ENCODE assay signal across 10 cellular contexts in the genomic region with DNA sequence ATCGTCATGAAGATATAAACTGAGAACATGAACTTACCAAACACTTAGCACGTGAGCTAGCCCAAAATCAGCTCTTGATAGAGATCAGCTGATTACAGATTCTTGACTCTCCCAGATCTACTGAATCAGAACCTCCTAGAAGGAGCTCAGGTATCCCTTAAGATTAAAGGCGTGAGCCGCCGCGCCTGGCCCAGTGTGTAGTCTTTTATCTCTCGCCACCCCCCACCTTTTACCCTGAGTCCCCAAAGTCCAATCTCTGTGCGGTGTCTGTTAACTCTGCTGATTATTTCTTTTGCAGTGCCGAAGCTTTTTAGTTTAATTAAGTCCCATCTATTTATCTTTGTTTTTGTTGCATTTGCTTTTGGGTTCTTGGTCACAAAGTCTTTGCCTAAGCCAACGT. TPM values are rescaled to one million over a fixed set of nuclear protein-coding genes. Genes with fewer than 3 reads are reported as not detected.
DNase-seq lines count a peak whose midpoint lies in the region; ATAC-seq, FAIRE-seq and TF ChIP-seq lines count a peak whose summit lies in the region.
"Had no signal": no experiment of that assay in that cellular context is flagged by ENCODE, and none has a peak within 500 bp of the region (broad histone marks: within the 10 kb centered on the region; RNA-seq: fewer than 3 reads in every experiment).

No MANE protein-coding gene starts in this region.

- no peak overlapping the region for H4K8ac ChIP-seq in H1 (ENCODE audit: extremely low read depth, insufficient read depth, low read length)

- H2AK5ac ChIP-seq in H1 (ENCODE audit: low read depth, low read length): peak overlapping the region; percentile 82; the same call in 1 of the 2 replicates

- no peak overlapping the region for H3K27ac Mint-ChIP-seq in activated CD4-positive, alpha-beta T cell treated with anti-CD3 and anti-CD28 coated beads, Interleukin-2, amount 10 ng/mL, durations not matched to agents 7 days and 5 days

- no peaks in the 10 kb centered on the region for H3K9me3 Mint-ChIP-seq in activated CD4-positive, alpha-beta T cell treated with anti-CD3 and anti-CD28 coated beads, Interleukin-2, amount 10 ng/mL, durations not matched to agents 7 days and 5 days

- POLR2A ChIA-PET in activated CD4-positive, alpha-beta T cell treated with anti-CD3 and anti-CD28 coated beads, Interleukin-2, amount 10 ng/mL, durations not matched to agents 7 days and 5 days (lab: Charles Lee): no interaction called here
- POLR2A ChIA-PET in H1 (lab: Charles Lee; ENCODE audit: partially characterized antibody): interaction anchor here (0.7 to 1.3 kb wide), 5 partner anchors 29 to 111 kb away, joined by 3 read pairs; no protein-coding TSS in a partner anchor

- H3K79me2 ChIP-seq in OCI-LY3 (ENCODE audit: low read length): peaks cover 9% of the 10 kb centered on the region
- peaks cover 25 to 36% of the 10 kb centered on the region in 2 experiments for H3K79me2 ChIP-seq in H1 (ENCODE audit: control insufficient read depth in 1 of 2, insufficient read depth in 2 of 2, low read length in 2 of 2)
- peaks cover 13% of the 10 kb centered on the region for H3K79me2 ChIP-seq in parathyroid adenoma

- H3K4me3 Mint-ChIP-seq in activated CD4-positive, alpha-beta T cell treated with anti-CD3 and anti-CD28 coated beads, Interleukin-2, amount 10 ng/mL, durations not matched to agents 7 days and 5 days: peak overlapping the region; percentile 68

- TF ChIP-seq EP300 in H1 (IDR thresholded peaks at IDR 0.05; ENCODE audit: borderline replicate concordance in 1 of 2, low read depth in 2 of 2, low read length in 2 of 2): no peak

- H3K27ac ChIP-seq in OCI-LY3 (ENCODE audit: low read length): no peak overlapping the region
- no peak overlapping the region for H3K27ac ChIP-seq in H1 (ENCODE audit: low read depth, low read length)
- peak overlapping the region; percentile 51 for H3K27ac ChIP-seq in parathyroid adenoma
- no peak overlapping the region for H3K27ac ChIP-seq in upper lobe of right lung

- peaks cover 8% of the 10 kb centered on the region for H3K36me3 Mint-ChIP-seq in activated CD4-positive, alpha-beta T cell treated with anti-CD3 and anti-CD28 coated beads, Interleukin-2, amount 10 ng/mL, durations not matched to agents 7 days and 5 days (ENCODE audit: low read depth)

- H4K5ac ChIP-seq in H1 (ENCODE audit: insufficient read length, low read depth, low read length): no peak overlapping the region

- intact Hi-C loops in upper lobe of right lung (cut with DNase I): no loop called here

- H3K4ac ChIP-seq in H1 (replicated peaks; ENCODE audit: insufficient read length, low read depth, low read length): no peak overlapping the region

- no peak overlapping the region for H2BK15ac ChIP-seq in H1 (ENCODE audit: low read length)

- TF ChIP-seq POLR2A in H1 (IDR thresholded peaks at IDR 0.05; ENCODE audit: control extremely low read depth in 1 of 2, low read depth in 2 of 2, low read length in 2 of 2): no peak

- CTCF ChIA-PET in activated CD4-positive, alpha-beta T cell treated with anti-CD3 and anti-CD28 coated beads, Interleukin-2, amount 10 ng/mL, durations not matched to agents 7 days and 5 days (lab: Charles Lee): interaction anchor here (0.5 to 1.0 kb wide), 2 partner anchors 37 to 288 kb away, joined by 3 read pairs; no protein-coding TSS in a partner anchor
- CTCF ChIA-PET in H1 (lab: Charles Lee; ENCODE audit: partially characterized antibody): interaction anchor here (0.8 to 1.2 kb wide), 4 partner anchors 20 to 82 kb away, joined by 3 to 4 read pairs (median 3); no protein-coding TSS in a partner anchor

- 0 out of 2 replicates have a peak overlapping the region, but pooled peaks have one; percentile 33 for H2BK12ac ChIP-seq in H1 (ENCODE audit: low read depth, low read length)

- H2BK20ac ChIP-seq in H1 (ENCODE audit: low read length): no peak overlapping the region

- H3K36me3 ChIP-seq in OCI-LY3 (replicated peaks; ENCODE audit: low read depth, low read length) (no peaks in the 10 kb centered on the region), H1 (ENCODE audit: control insufficient read depth in 2 of 4, insufficient read depth in 4 of 4, low read length in 3 of 4) (peaks cover 2 to 16% (median 3%) of the 10 kb centered on the region in 4 experiments; a peak in 2 of 8 replicates), parathyroid adenoma (ENCODE audit: control insufficient read depth, insufficient read depth, low read length) (no peaks in the 10 kb centered on the region), upper lobe of right lung (no peaks in the 10 kb centered on the region)

- ATAC-seq in GM18870 (IDR thresholded peaks at IDR 0.05; ENCODE audit: unreplicated experiment) (no peak), upper lobe of right lung (no peak)

- H3K9me3 ChIP-seq in OCI-LY3 (ENCODE audit: insufficient read depth, low read length): no peaks in the 10 kb centered on the region
- peaks cover 0 to 3% of the 10 kb centered on the region in 2 experiments; a peak in 1 of 4 replicates for H3K9me3 ChIP-seq in H1 (ENCODE audit: insufficient read depth in 2 of 2, low read depth in 1 of 2, low read length in 1 of 2)
- H3K9me3 ChIP-seq in parathyroid adenoma (ENCODE audit: control insufficient read depth, low read length): no peaks in the 10 kb centered on the region
- H3K9me3 ChIP-seq in upper lobe of right lung: no peaks in the 10 kb centered on the region

- H3K4me2 ChIP-seq in OCI-LY3 (ENCODE audit: low read length) (peak overlapping the region; percentile 91), H1 (ENCODE audit: insufficient read depth in 1 of 2, low read depth in 2 of 2, low read length in 2 of 2) (peak overlapping the region in 1 of 2 experiments; percentile 87; a peak in 3 of 4 replicates), parathyroid adenoma (ENCODE audit: low read length) (peak overlapping the region; percentile 85)

- H3K4me1 Mint-ChIP-seq in activated CD4-positive, alpha-beta T cell treated with anti-CD3 and anti-CD28 coated beads, Interleukin-2, amount 10 ng/mL, durations not matched to agents 7 days and 5 days: peaks cover 26% of the 10 kb centered on the region

- H2BK5ac ChIP-seq in H1 (ENCODE audit: low read depth, low read length): no peak overlapping the region

- peaks cover 10% of the 10 kb centered on the region for H3K79me1 ChIP-seq in H1 (ENCODE audit: low read depth, low read length)

- no peak overlapping the region for H3K23ac ChIP-seq in H1 (ENCODE audit: insufficient read length)

- H4K20me1 ChIP-seq in OCI-LY3 (ENCODE audit: insufficient read depth, low read length) (no peaks in the 10 kb centered on the region), H1 (replicated peaks in 1 of 2; ENCODE audit: control insufficient read depth in 1 of 2, insufficient read depth in 2 of 2, low read length in 2 of 2) (peaks cover 0 to 11% of the 10 kb centered on the region in 2 experiments)

- TF ChIP-seq CTCF in OCI-LY3 (IDR thresholded peaks at IDR 0.05; ENCODE audit: low read depth, low read length) (no peak), H1 (IDR thresholded peaks at IDR 0.05; ENCODE audit: control extremely low read depth in 1 of 3, insufficient read depth in 1 of 3, low read depth in 1 of 3, low read length in 3 of 3) (no peak), parathyroid adenoma (IDR thresholded peaks at IDR 0.05) (no peak), upper lobe of right lung (IDR thresholded peaks at IDR 0.05) (no peak)

- no peaks in the 10 kb centered on the region for H3K27me3 Mint-ChIP-seq in activated CD4-positive, alpha-beta T cell treated with anti-CD3 and anti-CD28 coated beads, Interleukin-2, amount 10 ng/mL, durations not matched to agents 7 days and 5 days

- no peak overlapping the region for H3K56ac ChIP-seq in H1 (replicated peaks; ENCODE audit: insufficient read length, low read depth, low read length)

- no peak for DNase-seq in activated CD4-positive, alpha-beta T cell treated with anti-CD3 and anti-CD28 coated beads, Interleukin-2, amount 10 ng/mL, durations not matched to agents 7 days and 5 days
- no peak for DNase-seq in activated CD4-positive, alpha-beta T cell treated with anti-CD3 and anti-CD28 coated beads, Interleukin-2, amount 50 U/mL, for 1 hour
- DNase-seq in H1 (ENCODE audit: low read depth in 1 of 2, low spot score in 2 of 2): no peak
- no peak for DNase-seq in upper lobe of right lung
- no peak for DNase-seq in DMS53 (lab: John Stamatoyannopoulos, UW)
- DNase-seq: activated effector memory CD4-positive, alpha-beta T cell treated with Interleukin-2 at 50 U/mL for 16 hours; stimulated activated CD4-positive, alpha-beta T cell treated with anti-CD3 and anti-CD28 coated beads, Interleukin-2, amount 100 ng/mL, for 48 hours had no signal

- no peak overlapping the region for H2BK120ac ChIP-seq in H1 (replicated peaks; ENCODE audit: low read depth, low read length)

- H3K4me3 ChIP-seq in OCI-LY3 (ENCODE audit: low read length) (peak overlapping the region; percentile 85), H1 (ENCODE audit: extremely low read depth in 1 of 4, insufficient read depth in 2 of 4, low read depth in 3 of 4, low read length in 4 of 4) (peak overlapping the region in 1 of 4 experiments; percentile 49; a peak in 2 of 8 replicates), parathyroid adenoma (ENCODE audit: low read depth, low read length) (peak overlapping the region; percentile 63), upper lobe of right lung (no peak overlapping the region)

- no peak overlapping the region for H3K18ac ChIP-seq in H1 (ENCODE audit: extremely low read depth, low read length)

- H3K9ac ChIP-seq in OCI-LY3 (ENCODE audit: low read length) (no peak overlapping the region; the same call in 1 of the 2 replicates), H1 (replicated peaks in 1 of 4; ENCODE audit: extremely low read depth in 1 of 4, low read depth in 3 of 4, low read length in 3 of 4) (no peak overlapping the region), parathyroid adenoma (no peak overlapping the region)

- FAIRE-seq in H1 (lab: Jason Lieb, UNC): no peak

- no peak overlapping the region for H4K91ac ChIP-seq in H1 (replicated peaks; ENCODE audit: insufficient read length, low read length)

- H3K4me1 ChIP-seq in OCI-LY3 (ENCODE audit: low read length): peaks cover 11% of the 10 kb centered on the region
- H3K4me1 ChIP-seq in H1 (replicated peaks in 1 of 4; ENCODE audit: control insufficient read depth in 3 of 4, insufficient read depth in 4 of 4, low read length in 3 of 4): peaks cover 3 to 11% (median 6%) of the 10 kb centered on the region in 4 experiments; a peak in 6 of 7 replicates
- H3K4me1 ChIP-seq in parathyroid adenoma: peaks cover 6% of the 10 kb centered on the region
- H3K4me1 ChIP-seq in upper lobe of right lung: peaks cover 19% of the 10 kb centered on the region

- peaks cover 11% of the 10 kb centered on the region; the same call in 1 of the 2 replicates for H3K23me2 ChIP-seq in H1 (ENCODE audit: low read depth, low read length)

- H2AFZ ChIP-seq in OCI-LY3 (ENCODE audit: low read depth, low read length): 0 out of 2 replicates have a peak overlapping the region, but pooled peaks have one; percentile 71
- H2AFZ ChIP-seq in H1 (ENCODE audit: low read length): no peak overlapping the region
- H2AFZ ChIP-seq in parathyroid adenoma: peak overlapping the region; percentile 79

- WGBS in H1 (ENCODE audit: extremely low coverage in 1 of 2, insufficient coverage in 1 of 2, insufficient read length in 1 of 2, insufficient replicate concordance in 2 of 2, low coverage in 1 of 2, low lambda C conversion rate in 2 of 2, missing lambda C conversion rate in 1 of 2), 2 experiments: 87% methylated on average over 10 of the region's 10 CpGs; no CpG with 5 or more reads in 1 of the 2 experiments

- no peak overlapping the region for H3K14ac ChIP-seq in H1 (ENCODE audit: insufficient read length)

- H3K27me3 ChIP-seq in OCI-LY3 (ENCODE audit: low read depth, low read length) (no peaks in the 10 kb centered on the region), H1 (replicated peaks in 1 of 4; ENCODE audit: control insufficient read depth in 3 of 4, extremely low read depth in 1 of 4, insufficient read depth in 3 of 4, low read length in 3 of 4) (no peaks in the 10 kb centered on the region), parathyroid adenoma (ENCODE audit: control insufficient read depth, insufficient read depth, low read length) (no peaks in the 10 kb centered on the region), upper lobe of right lung (no peaks in the 10 kb centered on the region)

- TF ChIP-seq RAD21 in H1 (IDR thresholded peaks at IDR 0.05 in 1 of 2, conservative IDR thresholded peaks at IDR 0.05 in 1 of 2; ENCODE audit: low read depth in 2 of 2, low read length in 2 of 2): no peak

RNA-seq across cellular contexts. Expression of a gene that starts 1.1 kb away (rescaled TPM):
- 10 to 100 TPM; 16.2 to 17.1 TPM for total RNA-seq in activated CD4-positive, alpha-beta T cell treated with anti-CD3 and anti-CD28 coated beads, Interleukin-2, amount 10 ng/mL, durations not matched to agents 7 days and 5 days
- total RNA-seq in H1 (2021; fragmentation: NEBNext Ultra II Directional; extraction: Animal tissue kit (Norgen Biotek cat#: 25700)): 95.6 and 96.5 TPM in 2 replicates
- 109 and 121 TPM in 2 replicates for polyA plus RNA-seq in H1 (2011; rRNA removed)
- polyA plus RNA-seq in H1 (2011; cell fraction: cytosol; rRNA removed): 92.3 TPM
- 152 TPM for polyA plus RNA-seq in H1 (2011; cell fraction: nucleus; rRNA removed)
- polyA plus RNA-seq in H1 (2012, experiment 1 of 2): 61.6 to 94.7 TPM (median 83.3 TPM) in 4 replicates
- polyA plus RNA-seq in H1 (2012, experiment 2 of 2): 78.3 TPM
- 62.9 TPM for polyA plus RNA-seq in H1 (2013, experiment 1 of 2)
- polyA plus RNA-seq in H1 (2013, experiment 2 of 2): 65.3 TPM
- polyA minus RNA-seq in H1 (2011; rRNA and poly(A)+ RNA removed): 176 and 215 TPM in 2 replicates
- 71.7 TPM for polyA minus RNA-seq in H1 (2011; cell fraction: cytosol; rRNA and poly(A)+ RNA removed)
- polyA minus RNA-seq in H1 (2011; cell fraction: nucleus; rRNA and poly(A)+ RNA removed): 67.7 TPM
- total RNA-seq in upper lobe of right lung: 47.2 TPM
